ENCODE assay signal across 34 cellular contexts in the genomic region with DNA sequence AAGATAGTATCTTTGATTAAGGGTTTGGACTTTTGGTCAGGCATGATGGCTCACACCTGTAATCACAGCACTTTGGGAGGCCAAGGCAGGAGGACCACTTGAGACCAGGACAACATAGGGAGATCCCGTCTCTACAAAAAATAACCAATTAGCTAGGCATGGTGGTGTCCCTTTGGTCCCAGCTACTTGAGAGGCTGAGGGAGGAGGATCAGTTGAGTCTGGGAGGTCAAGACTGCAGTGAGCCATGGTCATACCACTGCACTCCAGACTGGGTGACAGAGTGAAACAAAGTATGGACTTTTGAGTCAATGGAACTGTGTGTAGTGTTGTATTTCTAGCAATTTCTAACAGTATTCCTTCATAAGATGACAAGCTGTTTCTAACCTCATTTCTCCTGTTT. TPM values are rescaled to one million over a fixed set of nuclear protein-coding genes. Genes with fewer than 3 reads are reported as not detected.
DNase-seq lines count a peak whose midpoint lies in the region; ATAC-seq and TF ChIP-seq lines count a peak whose summit lies in the region.
"Had no signal": no experiment of that assay in that cellular context is flagged by ENCODE, and none has a peak within 500 bp of the region (broad histone marks: within the 10 kb centered on the region; RNA-seq: fewer than 3 reads in every experiment).

No MANE protein-coding gene starts in this region.

- TF ChIP-seq CTCF in natural killer cell (IDR thresholded peaks at IDR 0.05) = no peak

- H3K27me3 Mint-ChIP-seq in natural killer cell (ENCODE audit: low read depth in 2 of 2) (no peaks in the 10 kb centered on the region), T-helper 17 cell (no peaks in the 10 kb centered on the region)
- no peaks in the 10 kb centered on the region for H3K27me3 Mint-ChIP-seq in natural killer cell treated with Interleukin-12 subunit alpha and Interleukin-12 subunit beta and Interleukin-15 and Interleukin-18, amount 100 ng/mL, for 72 hours
- H3K27me3 Mint-ChIP-seq in effector memory CD8-positive, alpha-beta T cell = no peaks in the 10 kb centered on the region
- H3K27me3 Mint-ChIP-seq: brain had no signal

- ATAC-seq in natural killer cell = no peak
- ATAC-seq in natural killer cell treated with Interleukin-12 subunit alpha and Interleukin-12 subunit beta and Interleukin-15 and Interleukin-18, amount 100 ng/mL, for 72 hours = no peak
- no peak for ATAC-seq in T-helper 17 cell
- ATAC-seq in effector memory CD8-positive, alpha-beta T cell (replicated peaks) = no peak
- ATAC-seq in HG03457 (IDR thresholded peaks at IDR 0.05; ENCODE audit: unreplicated experiment) = no peak
- ATAC-seq: GM23338, left ventricle myocardium superior, sciatic nerve had no signal

- H3K4me1 Mint-ChIP-seq in natural killer cell (peaks cover 0 to 6% of the 10 kb centered on the region in 2 donors), T-helper 17 cell (no peaks in the 10 kb centered on the region)
- H3K4me1 Mint-ChIP-seq in natural killer cell treated with Interleukin-12 subunit alpha and Interleukin-12 subunit beta and Interleukin-15 and Interleukin-18, amount 100 ng/mL, for 72 hours (ENCODE audit: low read depth in 2 of 2) = peaks cover 0 to 9% of the 10 kb centered on the region in 2 donors
- H3K4me1 Mint-ChIP-seq in effector memory CD8-positive, alpha-beta T cell (ENCODE audit: low read depth in 2 of 2) = no peaks in the 10 kb centered on the region
- H3K4me1 Mint-ChIP-seq: brain had no signal

- intact Hi-C loops in natural killer cell (cut with micrococcal nuclease) = no loop called here

- no peaks in the 10 kb centered on the region for H3K9me3 Mint-ChIP-seq in natural killer cell
- H3K9me3 Mint-ChIP-seq in natural killer cell treated with Interleukin-12 subunit alpha and Interleukin-12 subunit beta and Interleukin-15 and Interleukin-18, amount 100 ng/mL, for 72 hours = no peaks in the 10 kb centered on the region
- no peaks in the 10 kb centered on the region for H3K9me3 Mint-ChIP-seq in effector memory CD8-positive, alpha-beta T cell
- H3K9me3 Mint-ChIP-seq: GM23338, HFFc6 had no signal

- H3K36me3 Mint-ChIP-seq in natural killer cell (peaks cover 11% of the 10 kb centered on the region), T-helper 17 cell (ENCODE audit: low read depth) (peaks cover 3% of the 10 kb centered on the region)
- H3K36me3 Mint-ChIP-seq in natural killer cell treated with Interleukin-12 subunit alpha and Interleukin-12 subunit beta and Interleukin-15 and Interleukin-18, amount 100 ng/mL, for 72 hours = peaks cover 15% of the 10 kb centered on the region
- peaks cover 67% of the 10 kb centered on the region for H3K36me3 Mint-ChIP-seq in effector memory CD8-positive, alpha-beta T cell (ENCODE audit: insufficient read depth)

- H3K4me3 Mint-ChIP-seq in natural killer cell (no peak overlapping the region), T-helper 17 cell (peak overlapping the region; percentile 75)
- no peak overlapping the region for H3K4me3 Mint-ChIP-seq in natural killer cell treated with Interleukin-12 subunit alpha and Interleukin-12 subunit beta and Interleukin-15 and Interleukin-18, amount 100 ng/mL, for 72 hours
- H3K4me3 Mint-ChIP-seq in effector memory CD8-positive, alpha-beta T cell = no peak overlapping the region
- H3K4me3 Mint-ChIP-seq: brain, GM23338, HFFc6 had no signal

- no peaks in the 10 kb centered on the region for H3K9me3 ChIP-seq in T-helper 17 cell (ENCODE audit: control insufficient read depth, low read length, poor library complexity, severe bottlenecking)
- H3K9me3 ChIP-seq: BLaER1, esophagus muscularis mucosa, neutrophil, prostate gland, SJCRH30, tibial artery had no signal

- H3K27ac Mint-ChIP-seq in natural killer cell (peak overlapping the region; percentile 39 to 59), T-helper 17 cell (no peak overlapping the region)
- peak overlapping the region in 1 of 2 donors; percentile 12 for H3K27ac Mint-ChIP-seq in natural killer cell treated with Interleukin-12 subunit alpha and Interleukin-12 subunit beta and Interleukin-15 and Interleukin-18, amount 100 ng/mL, for 72 hours
- peak overlapping the region; percentile 9 to 41 for H3K27ac Mint-ChIP-seq in effector memory CD8-positive, alpha-beta T cell
- H3K27ac Mint-ChIP-seq: GM23338, HFFc6 had no signal

- DNase-seq in natural killer cell (no peak), T-helper 17 cell (no peak), UCSD-AML1 (lab: John Stamatoyannopoulos, UW; ENCODE audit: unreplicated experiment) (no peak), D341Med (ENCODE audit: low spot score) (no peak)
- DNase-seq in natural killer cell treated with Interleukin-12 subunit alpha and Interleukin-12 subunit beta and Interleukin-15 and Interleukin-18, amount 100 ng/mL, for 72 hours (ENCODE audit: low spot score) = no peak
- no peak for DNase-seq in effector memory CD8-positive, alpha-beta T cell
- DNase-seq: activated effector memory CD4-positive, alpha-beta T cell treated with Interleukin-2 at 50 U/mL for 16 hours; amniotic stem cell; cerebellar nuclear complex; dermis blood vessel endothelial cell; DMS79 treated with DMSO at 0.1 percent for 48 hours; foreskin fibroblast; GF-D8; HFFc6; left ventricle myocardium superior; mesendoderm; MM.1S; NCI-H1105 treated with DMSO at 0.1 percent for 48 hours; NCI-H1930; NCI-H2171 treated with DMSO at 0.1 percent for 48 hours; NCI-H510A; SJCRH30; stimulated activated CD4-positive, alpha-beta T cell treated with anti-CD3 and anti-CD28 coated beads, Interleukin-12 subunit alpha, Interleukin-12 subunit beta, amount 100 ng/mL, for 4 hours; stimulated activated CD4-positive, alpha-beta T cell treated with anti-CD3 and anti-CD28 coated beads, Interleukin-4, amount 100 ng/mL, for 1 hour; SW 1271; tibial artery had no signal

RNA-seq across cellular contexts. Expression of gene CCDC88C, which starts 38.7 kb away (rescaled TPM):
- total RNA-seq in natural killer cell = 100 to 1,000 TPM; 432 to 516 (median 438) TPM
- total RNA-seq in natural killer cell treated with Interleukin-12 subunit alpha and Interleukin-12 subunit beta and Interleukin-15 and Interleukin-18, amount 100 ng/mL, for 72 hours = 100 to 1,000 TPM; 103 to 175 TPM
- 100 to 1,000 TPM; 333 to 339 TPM for total RNA-seq in T-helper 17 cell

RNA-seq across cellular contexts. Expression of gene PPP4R3A, which starts 53.8 kb away (rescaled TPM):
- total RNA-seq in natural killer cell (100 to 1,000 TPM; 168 to 216 (median 180) TPM), T-helper 17 cell (100 to 1,000 TPM; 180 to 224 TPM)
- total RNA-seq in natural killer cell treated with Interleukin-12 subunit alpha and Interleukin-12 subunit beta and Interleukin-15 and Interleukin-18, amount 100 ng/mL, for 72 hours = 100 to 1,000 TPM; 136 to 138 TPM
